8 cellular contexts compared by ENCODE assay signal in genomic region chr2:70248810-70249438, GRCh38. TPM values are rescaled to one million over a fixed set of nuclear protein-coding genes. Genes with fewer than 3 reads are reported as not detected.
DNase-seq lines count a peak whose midpoint lies in the region; ATAC-seq and TF ChIP-seq lines count a peak whose summit lies in the region.

No MANE protein-coding gene starts in this region.

- H3K36me3 ChIP-seq in BLaER1 treated with 17β-estradiol and CSF1 and Interleukin-3, amounts not matched to agents 10 nM and 100 nM: peaks cover 0 to 27% (median 18%) of the 10 kb centered on the region in 11 experiments; a peak in 15 of 22 replicates
- H3K36me3 ChIP-seq in neutrophil (no peaks in the 10 kb centered on the region), subcutaneous abdominal adipose tissue (ENCODE audit: control insufficient read depth in 5 of 5, insufficient read depth in 5 of 5, low read length in 5 of 5) (no peaks in the 10 kb centered on the region)

- no peaks in the 10 kb centered on the region for H3K27me3 Mint-ChIP-seq in activated T-cell treated with anti-CD3 and anti-CD28 coated beads, Interleukin-2, amount 50 U/mL, for 72 hours (ENCODE audit: low read depth)

- no peaks in the 10 kb centered on the region for H3K9me3 Mint-ChIP-seq in activated T-cell treated with anti-CD3 and anti-CD28 coated beads, Interleukin-2, amount 50 U/mL, for 72 hours

- peak overlapping the region; percentile 90 to 100 (median 97) for H3K9ac ChIP-seq in BLaER1 treated with 17β-estradiol and CSF1 and Interleukin-3, amounts not matched to agents 10 nM and 100 nM
- peak overlapping the region; percentile 68 to 96 (median 91) for H3K9ac ChIP-seq in subcutaneous abdominal adipose tissue (ENCODE audit: low read length in 5 of 5)

- peak overlapping the region in 10 of 11 experiments; percentile 1 to 56 (median 35); a peak in 12 of 22 replicates for H3K4me2 ChIP-seq in BLaER1 treated with 17β-estradiol and CSF1 and Interleukin-3, amounts not matched to agents 10 nM and 100 nM

- peaks cover 27 to 33% (median 31%) of the 10 kb centered on the region in 10 experiments for H3K4me1 ChIP-seq in BLaER1 treated with 17β-estradiol and CSF1 and Interleukin-3, amounts not matched to agents 10 nM and 100 nM
- H3K4me1 ChIP-seq in neutrophil (ENCODE audit: control insufficient read depth in 1 of 2, insufficient read depth in 1 of 2, low read depth in 1 of 2, low read length in 1 of 2) (peaks cover 25 to 26% of the 10 kb centered on the region in 2 experiments), subcutaneous abdominal adipose tissue (ENCODE audit: control insufficient read depth in 5 of 5, insufficient read depth in 5 of 5, low read length in 5 of 5) (peaks cover 1 to 33% (median 21%) of the 10 kb centered on the region in 5 donors)

- peak overlapping the region; percentile 100 for H3K27ac Mint-ChIP-seq in activated T-cell treated with anti-CD3 and anti-CD28 coated beads, Interleukin-2, amount 50 U/mL, for 72 hours

- no peaks in the 10 kb centered on the region for H3K27me3 ChIP-seq in BLaER1 treated with 17β-estradiol and CSF1 and Interleukin-3, amounts not matched to agents 10 nM and 100 nM
- H3K27me3 ChIP-seq in neutrophil (no peaks in the 10 kb centered on the region), subcutaneous abdominal adipose tissue (ENCODE audit: control insufficient read depth in 5 of 5, insufficient read depth in 4 of 5, low read length in 5 of 5) (no peaks in the 10 kb centered on the region)

- H3K4me3 ChIP-seq in BLaER1 treated with 17β-estradiol and CSF1 and Interleukin-3, amounts not matched to agents 10 nM and 100 nM: peak overlapping the region; percentile 68 to 87 (median 84)
- H3K4me3 ChIP-seq in fibroblast of pulmonary artery (replicated peaks; ENCODE audit: low read depth, low read length) (peak overlapping the region; percentile 99), neutrophil (ENCODE audit: low read depth in 1 of 2, low read length in 1 of 2) (peak overlapping the region; percentile 95), subcutaneous abdominal adipose tissue (ENCODE audit: low read depth in 1 of 5, low read length in 5 of 5) (peak overlapping the region; percentile 79 to 100 (median 96))

- ATAC-seq in GM21367 (IDR thresholded peaks at IDR 0.05; ENCODE audit: unreplicated experiment): peak; percentile 36
- peak; percentile 74 to 78 for ATAC-seq in activated T-cell treated with anti-CD3 and anti-CD28 coated beads, Interleukin-2, amount 50 U/mL, for 72 hours (replicated peaks in 1 of 2)

- H4K20me1 ChIP-seq in BLaER1 treated with 17β-estradiol and CSF1 and Interleukin-3, amounts not matched to agents 10 nM and 100 nM: peaks cover 14 to 33% (median 30%) of the 10 kb centered on the region in 11 experiments; a peak in 20 of 22 replicates

- peak overlapping the region; percentile 86 to 100 (median 98) for H3K27ac ChIP-seq in BLaER1 treated with 17β-estradiol and CSF1 and Interleukin-3, amounts not matched to agents 10 nM and 100 nM
- H3K27ac ChIP-seq in neutrophil (peak overlapping the region; percentile 94), subcutaneous abdominal adipose tissue (ENCODE audit: low read depth, low read length) (peak overlapping the region; percentile 99)

- DNase-seq in HT-29 (ENCODE audit: low spot score): peak; percentile 95
- DNase-seq in OCI-M2 (lab: John Stamatoyannopoulos, UW; ENCODE audit: unreplicated experiment): peak; percentile 90
- peak; percentile 87 to 92 for DNase-seq in activated T-cell treated with anti-CD3 and anti-CD28 coated beads, Interleukin-2, amount 50 U/mL, for 72 hours
- DNase-seq in fibroblast of pulmonary artery (ENCODE audit: low read depth): peak; percentile 86

- H3K36me3 Mint-ChIP-seq in activated T-cell treated with anti-CD3 and anti-CD28 coated beads, Interleukin-2, amount 50 U/mL, for 72 hours (ENCODE audit: insufficient read depth in 2 of 2): peaks cover 7 to 12% of the 10 kb centered on the region in 2 donors

- H3K4me1 Mint-ChIP-seq in activated T-cell treated with anti-CD3 and anti-CD28 coated beads, Interleukin-2, amount 50 U/mL, for 72 hours (ENCODE audit: low read depth): peaks cover 34% of the 10 kb centered on the region

- TF ChIP-seq CTCF in fibroblast of pulmonary artery (IDR thresholded peaks at IDR 0.05; ENCODE audit: low read length, missing control alignments) (no peak), neutrophil (IDR thresholded peaks at IDR 0.05) (no peak)

- H3K9me3 ChIP-seq in BLaER1 treated with 17β-estradiol and CSF1 and Interleukin-3, amounts not matched to agents 10 nM and 100 nM (replicated peaks in 1 of 11): no peaks in the 10 kb centered on the region
- no peaks in the 10 kb centered on the region for H3K9me3 ChIP-seq in neutrophil
- no peaks in the 10 kb centered on the region for H3K9me3 ChIP-seq in subcutaneous abdominal adipose tissue (ENCODE audit: control insufficient read depth in 5 of 5, low read length in 5 of 5)

- peak overlapping the region; percentile 95 to 99 for H3K4me3 Mint-ChIP-seq in activated T-cell treated with anti-CD3 and anti-CD28 coated beads, Interleukin-2, amount 50 U/mL, for 72 hours

RNA-seq across cellular contexts. Expression of gene TIA1, which starts 0.5 kb away (rescaled TPM):
- total RNA-seq in HT-29 (2014; rRNA removed; shearing (Covaris generic)): 49.8 and 73.9 TPM in 2 replicates
- total RNA-seq in activated T-cell treated with anti-CD3 and anti-CD28 coated beads, Interleukin-2, amount 50 U/mL, for 72 hours: 100 to 1,000 TPM; 113 to 119 TPM

RNA-seq across cellular contexts. Expression of gene PCYOX1, which starts 9.0 kb away (rescaled TPM):
- total RNA-seq in HT-29 (2014; rRNA removed; shearing (Covaris generic)): 10.2 and 11.6 TPM in 2 replicates
- total RNA-seq in activated T-cell treated with anti-CD3 and anti-CD28 coated beads, Interleukin-2, amount 50 U/mL, for 72 hours: 10 to 100 TPM; 16.7 to 18.5 TPM

RNA-seq across cellular contexts. Expression of gene SNRPG, which starts 44.6 kb away (rescaled TPM):
- 309 and 338 TPM in 2 replicates for total RNA-seq in HT-29 (2014; rRNA removed; shearing (Covaris generic))
- 100 to 1,000 TPM; 213 to 247 TPM for total RNA-seq in activated T-cell treated with anti-CD3 and anti-CD28 coated beads, Interleukin-2, amount 50 U/mL, for 72 hours

RNA-seq across cellular contexts. Expression of gene FAM136A, which starts 52.9 kb away (rescaled TPM):
- total RNA-seq in HT-29 (2014; rRNA removed; shearing (Covaris generic)): 73.6 and 81.5 TPM in 2 replicates
- total RNA-seq in activated T-cell treated with anti-CD3 and anti-CD28 coated beads, Interleukin-2, amount 50 U/mL, for 72 hours: 10 to 100 TPM; 60.3 to 62.9 TPM

RNA-seq across cellular contexts. Expression of gene C2orf42, which starts 58.1 kb away (rescaled TPM):
- 7.0 and 10.5 TPM in 2 replicates for total RNA-seq in HT-29 (2014; rRNA removed; shearing (Covaris generic))
- total RNA-seq in activated T-cell treated with anti-CD3 and anti-CD28 coated beads, Interleukin-2, amount 50 U/mL, for 72 hours: 10 to 100 TPM; 28.0 to 29.3 TPM

Comparison
In these comparisons a context has a peak if more than half of its experiments do, and no peak if none do; other contexts are left out.
1. Peak in every context shown above with its lines: DNase-seq, ATAC-seq, H3K4me3 ChIP-seq and H3K27ac ChIP-seq.